In genomic region chr22:33707581-33707980, GRCh38 we compare ENCODE assay signal across 19 cellular contexts.
"Had no signal": no experiment of that assay in that cellular context is flagged by ENCODE, and none has a peak within 500 bp of the region (broad histone marks: within the 10 kb centered on the region; RNA-seq: fewer than 3 reads in every experiment).

No MANE protein-coding gene starts in this region.

- ATAC-seq: esophagus mucosa; gastrocnemius medialis; heart left ventricle; left colon; naive thymus-derived CD4-positive, alpha-beta T cell; right lobe of liver; stimulated activated effector memory CD8-positive, alpha-beta T cell treated with anti-CD3 and anti-CD28 coated beads, Interleukin-12 subunit alpha, Interleukin-12 subunit beta, amount 100 ng/mL, for 72 hours had no signal

- DNase-seq: colonic mucosa; effector CD8-positive, alpha-beta T cell; endodermal cell; foreskin fibroblast; gastrocnemius medialis; heart left ventricle; left colon; naive thymus-derived CD4-positive, alpha-beta T cell; right lobe of liver; stimulated activated CD4-positive, alpha-beta T cell treated with anti-CD3 and anti-CD28 coated beads, Interleukin-12 subunit alpha, Interleukin-12 subunit beta, amount 100 ng/mL, for 4 hours; stimulated activated CD4-positive, alpha-beta T cell treated with anti-CD3 and anti-CD28 coated beads, Interleukin-1b, Interleukin-23, amount 100 ng/mL, for 48 hours; stimulated activated CD4-positive, alpha-beta T cell treated with anti-CD3 and anti-CD28 coated beads, Interleukin-4, amount 100 ng/mL, for 1 hour; stimulated activated naive CD4-positive, alpha-beta T cell treated with Interleukin-2 at 50 U/mL for 16 hours; stomach; testis; tibial artery; upper lobe of left lung had no signal
